Comparison of ENCODE assay signal across 3 cellular contexts in genomic region chr3:184389935-184390528, GRCh38.
TF ChIP-seq lines count a peak whose summit lies in the region.

No MANE protein-coding gene starts in this region.

TF ChIP-seq in HEK293, 187 proteins besides CTCF, POLR2A, EP300 and RAD21:
- TF ChIP-seq, protein P1, sequence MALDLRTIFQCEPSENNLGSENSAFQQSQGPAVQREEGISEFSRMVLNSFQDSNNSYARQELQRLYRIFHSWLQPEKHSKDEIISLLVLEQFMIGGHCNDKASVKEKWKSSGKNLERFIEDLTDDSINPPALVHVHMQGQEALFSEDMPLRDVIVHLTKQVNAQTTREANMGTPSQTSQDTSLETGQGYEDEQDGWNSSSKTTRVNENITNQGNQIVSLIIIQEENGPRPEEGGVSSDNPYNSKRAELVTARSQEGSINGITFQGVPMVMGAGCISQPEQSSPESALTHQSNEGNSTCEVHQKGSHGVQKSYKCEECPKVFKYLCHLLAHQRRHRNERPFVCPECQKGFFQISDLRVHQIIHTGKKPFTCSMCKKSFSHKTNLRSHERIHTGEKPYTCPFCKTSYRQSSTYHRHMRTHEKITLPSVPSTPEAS (tag by site-specific recombination; IDR thresholded peaks at IDR 0.05): no peak
- TF ChIP-seq ZNF121 (tag by site-specific recombination; IDR thresholded peaks at IDR 0.05): 0 out of 2 replicates have a peak, but pooled peaks have one; percentile 48

TF ChIP-seq in WTC11, 78 proteins besides CTCF, POLR2A, EP300 and RAD21:
- no peak for TF ChIP-seq MAX (CRISPR knock-in tag; IDR thresholded peaks at IDR 0.05)
- TF ChIP-seq ZNF121 (CRISPR knock-in tag; IDR thresholded peaks at IDR 0.05): peak; percentile 92

TF ChIP-seq in GM23338, 12 proteins besides CTCF, POLR2A, EP300 and RAD21:
- TF ChIP-seq CREB1 (CRISPR knock-in tag; IDR thresholded peaks at IDR 0.05; ENCODE audit: low read depth) (no peak), POLR2AphosphoS5 (IDR thresholded peaks at IDR 0.05; ENCODE audit: low read depth) (no peak), JUNB (IDR thresholded peaks at IDR 0.05; ENCODE audit: unreplicated experiment) (no peak), NANOG (IDR thresholded peaks at IDR 0.05; ENCODE audit: borderline replicate concordance) (no peak)
